Comparison of ENCODE assay signal across 34 cellular contexts in genomic region chr4:54097152-54097551, GRCh38. TPM values are rescaled to one million over a fixed set of nuclear protein-coding genes. Genes with fewer than 3 reads are reported as not detected.
"Had no signal": no experiment of that assay in that cellular context is flagged by ENCODE, and none has a peak within 500 bp of the region (broad histone marks: within the 10 kb centered on the region; RNA-seq: fewer than 3 reads in every experiment).

No MANE protein-coding gene starts in this region.

- H3K9me3 Mint-ChIP-seq: naive thymus-derived CD8-positive, alpha-beta T cell; nephron; neural crest cell; stimulated activated memory B cell treated with anti-CD40 and anti-IgM and Interleukin-4, amounts not matched to agents 10 μg/mL and 1 μg/mL and 100 μg/mL, for 72 hours had no signal

- H3K27ac ChIP-seq: left lung, lower lobe of right lung, pancreas, prostate gland, right atrium auricular region, right lobe of liver, stomach, testis, thyroid gland, transverse colon, upper lobe of right lung had no signal

- H3K4me3 ChIP-seq: left lung, lower lobe of right lung, pancreas, prostate gland, right atrium auricular region, right lobe of liver, smooth muscle cell, stomach, testis, thyroid gland, transverse colon, upper lobe of right lung had no signal

- H3K4me2 ChIP-seq: smooth muscle cell had no signal

- H3K27me3 ChIP-seq: testis had no signal

- H3K36me3 ChIP-seq: left lung, lower lobe of right lung, pancreas, prostate gland, right atrium auricular region, right lobe of liver, stomach, thyroid gland, transverse colon, upper lobe of right lung had no signal

- H3K4me3 Mint-ChIP-seq: immature natural killer cell; naive thymus-derived CD8-positive, alpha-beta T cell; nephron; stimulated activated memory B cell treated with anti-CD40 and anti-IgM and Interleukin-4, amounts not matched to agents 10 μg/mL and 1 μg/mL and 100 μg/mL, for 72 hours had no signal

- H3K36me3 Mint-ChIP-seq: immature natural killer cell; stimulated activated memory B cell treated with anti-CD40 and anti-IgM and Interleukin-4, amounts not matched to agents 10 μg/mL and 1 μg/mL and 100 μg/mL, for 72 hours had no signal

- ATAC-seq: left colon; left lung; lower lobe of right lung; naive thymus-derived CD8-positive, alpha-beta T cell; pancreas; right lobe of liver; stimulated activated memory B cell treated with anti-CD40 and anti-IgM and Interleukin-4, amounts not matched to agents 10 μg/mL and 1 μg/mL and 100 μg/mL, for 72 hours; upper lobe of right lung had no signal

- H3K9me3 ChIP-seq: left lung, lower lobe of right lung, pancreas, prostate gland, right atrium auricular region, right lobe of liver, stomach, testis, thyroid gland, transverse colon, upper lobe of right lung had no signal

- FAIRE-seq: islet of Langerhans, kidney, pancreas, urothelium cell line had no signal

- H3K27ac Mint-ChIP-seq: immature natural killer cell; nephron; stimulated activated memory B cell treated with anti-CD40 and anti-IgM and Interleukin-4, amounts not matched to agents 10 μg/mL and 1 μg/mL and 100 μg/mL, for 72 hours had no signal

- DNase-seq: hypothalamus; immature natural killer cell; kidney; left colon; left lung; lower lobe of right lung; mammary epithelial cell; mesenchymal stem cell; naive thymus-derived CD8-positive, alpha-beta T cell; pancreas; posterior cingulate gyrus; right lobe of liver; stimulated activated CD4-positive, alpha-beta T cell treated with anti-CD3 and anti-CD28 coated beads, Interleukin-1b, Interleukin-23, amount 100 ng/mL, for 48 hours; stimulated activated CD4-positive, alpha-beta T cell treated with anti-CD3 and anti-CD28 coated beads, Interleukin-2, amount 100 ng/mL, for 48 hours; stimulated activated CD4-positive, alpha-beta T cell treated with anti-CD3 and anti-CD28 coated beads, Interleukin-4, amount 100 ng/mL, for 4 hours; stimulated activated CD8-positive, alpha-beta memory T cell treated with anti-CD3 and anti-CD28 coated beads, Interleukin-4, amount 100 ng/mL, for 48 hours; stimulated activated naive CD4-positive, alpha-beta T cell treated with Interleukin-2 at 50 U/mL for 16 hours; stomach; testis; thyroid gland; transverse colon; upper lobe of right lung had no signal

RNA-seq across cellular contexts. Expression of gene GSX2, which starts 2.8 kb away (rescaled TPM):
- total RNA-seq: kidney; left colon; left lung; liver; lower lobe of right lung; mammary epithelial cell; mucosa of gallbladder; naive thymus-derived CD8-positive, alpha-beta T cell; neural crest cell; osteoblast; pancreas; prostate gland; right atrium auricular region; right lobe of liver; skeletal muscle tissue; smooth muscle cell; stomach; thyroid gland; transverse colon; upper lobe of right lung had no signal
- polyA plus RNA-seq: immature natural killer cell; liver; mammary epithelial cell; naive thymus-derived CD8-positive, alpha-beta T cell; pancreas; smooth muscle cell; stomach had no signal
